Comparison of ENCODE assay signal across 8 cellular contexts in the genomic region with DNA sequence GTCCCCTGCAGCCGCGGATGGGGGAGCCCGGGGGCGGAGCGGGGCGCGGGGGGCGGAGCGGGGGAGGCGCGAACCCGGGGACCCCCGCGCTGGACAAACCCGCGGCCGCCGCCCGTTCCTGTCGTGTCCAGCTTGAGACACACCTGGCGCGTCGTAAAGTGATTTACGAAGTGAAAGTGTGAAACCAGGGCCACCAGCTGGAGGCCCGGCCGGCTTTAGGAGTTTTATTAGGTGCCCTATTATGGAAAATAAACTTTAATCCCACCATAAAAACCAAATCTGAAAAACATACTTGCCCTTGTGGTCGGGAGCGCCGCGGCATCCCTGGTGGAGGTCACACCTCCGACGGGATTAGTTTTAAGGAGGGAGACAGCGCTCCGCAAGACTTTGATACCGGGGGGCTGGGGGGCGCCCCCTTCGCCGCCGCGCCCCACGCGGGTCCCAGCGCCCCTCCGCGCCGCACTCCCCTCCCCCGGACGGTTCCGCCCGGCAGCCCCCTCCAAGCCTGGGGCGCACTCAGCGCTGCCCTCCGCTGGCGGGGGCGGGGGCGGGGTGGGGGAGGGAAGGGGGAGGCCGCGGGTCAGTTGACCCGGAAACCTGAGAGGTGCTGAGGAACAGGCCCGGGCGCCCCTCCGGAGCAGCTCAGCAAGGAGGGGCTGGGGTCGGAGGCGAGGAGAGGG. TPM values are rescaled to one million over a fixed set of nuclear protein-coding genes. Genes with fewer than 3 reads are reported as not detected.
DNase-seq lines count a peak whose midpoint lies in the region; ATAC-seq and TF ChIP-seq lines count a peak whose summit lies in the region.

No MANE protein-coding gene starts in this region.

- peaks cover 13% of the 10 kb centered on the region in 2 donors for H3K4me1 Mint-ChIP-seq in natural killer cell

- DNase-seq in GM12865 (ENCODE audit: low read depth), result no peak
- DNase-seq in HPDE6-E6E7 (ENCODE audit: extremely low spot score), result peak; percentile 40
- DNase-seq in cardiac fibroblast (ENCODE audit: low read depth in 2 of 2), result no peak
- no peak for DNase-seq in natural killer cell
- DNase-seq in germinal center (ENCODE audit: low spot score), result no peak
- no peak for DNase-seq in SIG-M5 treated with dmso at 0.1 percent for 504 hours (lab: John Stamatoyannopoulos, UW; ENCODE audit: unreplicated experiment)

- H3K27ac Mint-ChIP-seq in natural killer cell, result no peak overlapping the region

- H3K27me3 Mint-ChIP-seq in natural killer cell (ENCODE audit: low read depth in 2 of 2), result peaks cover 65 to 66% of the 10 kb centered on the region in 2 donors

- H3K4me3 ChIP-seq in GM12865 (ENCODE audit: low read depth, low read length) (peak overlapping the region; percentile 46), cardiac fibroblast (replicated peaks in 1 of 2; ENCODE audit: low read depth in 2 of 2, low read length in 2 of 2) (peak overlapping the region; percentile 30 to 42)

- H3K9me3 Mint-ChIP-seq in natural killer cell, result no peaks in the 10 kb centered on the region

- ATAC-seq in natural killer cell (peak in 1 of 3 donors; percentile 18), HG02588 (IDR thresholded peaks at IDR 0.05; ENCODE audit: unreplicated experiment) (no peak), GM21825 (IDR thresholded peaks at IDR 0.05; ENCODE audit: unreplicated experiment) (no peak)

- no peaks in the 10 kb centered on the region for H3K36me3 Mint-ChIP-seq in natural killer cell

- peak overlapping the region; percentile 85 for H3K4me3 Mint-ChIP-seq in natural killer cell

- intact Hi-C loops in natural killer cell (cut with micrococcal nuclease), result no loop called here

- TF ChIP-seq CTCF in GM12865 (IDR thresholded peaks at IDR 0.05; ENCODE audit: insufficient read depth, low read depth, low read length, missing control alignments) (no peak), cardiac fibroblast (IDR thresholded peaks at IDR 0.05; ENCODE audit: low read depth, low read length) (no peak), natural killer cell (IDR thresholded peaks at IDR 0.05) (no peak)

RNA-seq across cellular contexts. Expression of a gene that starts 10.3 kb away (rescaled TPM):
- not detected for total RNA-seq in natural killer cell

RNA-seq across cellular contexts. Expression of a gene that starts 50.7 kb away (rescaled TPM):
- total RNA-seq in natural killer cell, result 10 to 100 TPM; 22.5 to 35.6 (median 34.7) TPM
